Comparison of ENCODE assay signal across 1 cellular context in the genomic region with DNA sequence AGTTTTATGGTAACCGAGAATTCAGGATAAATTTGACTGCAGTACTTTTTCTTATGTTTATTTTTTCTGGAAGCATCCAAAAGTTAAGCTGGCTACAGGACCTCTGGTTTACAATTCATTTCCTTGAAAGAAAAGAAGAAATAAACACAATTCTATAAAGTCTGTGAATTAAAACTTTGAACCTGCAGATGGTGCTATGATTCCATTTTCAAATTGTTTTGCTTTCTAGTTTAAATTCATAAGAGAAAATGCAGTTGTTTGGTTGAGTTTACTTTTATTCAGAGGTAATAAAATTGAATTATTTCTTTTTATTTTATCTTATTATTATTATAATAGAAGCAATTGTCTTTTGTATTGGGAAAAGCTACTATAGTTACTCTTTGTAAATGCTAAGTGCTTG.
TF ChIP-seq lines count a peak whose summit lies in the region.

No MANE protein-coding gene starts in this region.

TF ChIP-seq in GM23338, 12 proteins besides CTCF, POLR2A, EP300 and RAD21 (continued from another document):
- TF ChIP-seq, protein P1, sequence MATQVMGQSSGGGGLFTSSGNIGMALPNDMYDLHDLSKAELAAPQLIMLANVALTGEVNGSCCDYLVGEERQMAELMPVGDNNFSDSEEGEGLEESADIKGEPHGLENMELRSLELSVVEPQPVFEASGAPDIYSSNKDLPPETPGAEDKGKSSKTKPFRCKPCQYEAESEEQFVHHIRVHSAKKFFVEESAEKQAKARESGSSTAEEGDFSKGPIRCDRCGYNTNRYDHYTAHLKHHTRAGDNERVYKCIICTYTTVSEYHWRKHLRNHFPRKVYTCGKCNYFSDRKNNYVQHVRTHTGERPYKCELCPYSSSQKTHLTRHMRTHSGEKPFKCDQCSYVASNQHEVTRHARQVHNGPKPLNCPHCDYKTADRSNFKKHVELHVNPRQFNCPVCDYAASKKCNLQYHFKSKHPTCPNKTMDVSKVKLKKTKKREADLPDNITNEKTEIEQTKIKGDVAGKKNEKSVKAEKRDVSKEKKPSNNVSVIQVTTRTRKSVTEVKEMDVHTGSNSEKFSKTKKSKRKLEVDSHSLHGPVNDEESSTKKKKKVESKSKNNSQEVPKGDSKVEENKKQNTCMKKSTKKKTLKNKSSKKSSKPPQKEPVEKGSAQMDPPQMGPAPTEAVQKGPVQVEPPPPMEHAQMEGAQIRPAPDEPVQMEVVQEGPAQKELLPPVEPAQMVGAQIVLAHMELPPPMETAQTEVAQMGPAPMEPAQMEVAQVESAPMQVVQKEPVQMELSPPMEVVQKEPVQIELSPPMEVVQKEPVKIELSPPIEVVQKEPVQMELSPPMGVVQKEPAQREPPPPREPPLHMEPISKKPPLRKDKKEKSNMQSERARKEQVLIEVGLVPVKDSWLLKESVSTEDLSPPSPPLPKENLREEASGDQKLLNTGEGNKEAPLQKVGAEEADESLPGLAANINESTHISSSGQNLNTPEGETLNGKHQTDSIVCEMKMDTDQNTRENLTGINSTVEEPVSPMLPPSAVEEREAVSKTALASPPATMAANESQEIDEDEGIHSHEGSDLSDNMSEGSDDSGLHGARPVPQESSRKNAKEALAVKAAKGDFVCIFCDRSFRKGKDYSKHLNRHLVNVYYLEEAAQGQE (IDR thresholded peaks at IDR 0.05; ENCODE audit: unreplicated experiment): no peak
- TF ChIP-seq POLR2AphosphoS5 (IDR thresholded peaks at IDR 0.05; ENCODE audit: low read depth): no peak
- TF ChIP-seq ZNF114 (CRISPR knock-in tag; IDR thresholded peaks at IDR 0.05): no peak
- TF ChIP-seq, protein P2, sequence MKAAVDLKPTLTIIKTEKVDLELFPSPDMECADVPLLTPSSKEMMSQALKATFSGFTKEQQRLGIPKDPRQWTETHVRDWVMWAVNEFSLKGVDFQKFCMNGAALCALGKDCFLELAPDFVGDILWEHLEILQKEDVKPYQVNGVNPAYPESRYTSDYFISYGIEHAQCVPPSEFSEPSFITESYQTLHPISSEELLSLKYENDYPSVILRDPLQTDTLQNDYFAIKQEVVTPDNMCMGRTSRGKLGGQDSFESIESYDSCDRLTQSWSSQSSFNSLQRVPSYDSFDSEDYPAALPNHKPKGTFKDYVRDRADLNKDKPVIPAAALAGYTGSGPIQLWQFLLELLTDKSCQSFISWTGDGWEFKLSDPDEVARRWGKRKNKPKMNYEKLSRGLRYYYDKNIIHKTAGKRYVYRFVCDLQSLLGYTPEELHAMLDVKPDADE (IDR thresholded peaks at IDR 0.05): no peak
- TF ChIP-seq ZNF331 (CRISPR knock-in tag; IDR thresholded peaks at IDR 0.05; ENCODE audit: low read depth): no peak
- no peak for TF ChIP-seq CREB1 (CRISPR knock-in tag; IDR thresholded peaks at IDR 0.05; ENCODE audit: low read depth)
- no peak for TF ChIP-seq NANOG (IDR thresholded peaks at IDR 0.05; ENCODE audit: borderline replicate concordance)
